Comparison of ENCODE assay signal across 10 cellular contexts in genomic region chr13:21218351-21219043, GRCh38. TPM values are rescaled to one million over a fixed set of nuclear protein-coding genes. Genes with fewer than 3 reads are reported as not detected.
A peak's percentile ranks its signal among the peaks of the same experiment; 100 is the strongest.
DNase-seq lines count a peak whose midpoint lies in the region; ATAC-seq and TF ChIP-seq lines count a peak whose summit lies in the region.
"Had no signal": no experiment of that assay in that cellular context is flagged by ENCODE, and none has a peak within 500 bp of the region (broad histone marks: within the 10 kb centered on the region; RNA-seq: fewer than 3 reads in every experiment).

No MANE protein-coding gene starts in this region.

- peaks cover 3% of the 10 kb centered on the region for H3K27me3 ChIP-seq in BE2C

- peaks cover 0 to 7% of the 10 kb centered on the region in 2 donors for H3K9me3 Mint-ChIP-seq in effector memory CD8-positive, alpha-beta T cell

- peak overlapping the region; percentile 24 to 27 for H3K4me3 Mint-ChIP-seq in effector memory CD8-positive, alpha-beta T cell

- H3K36me3 Mint-ChIP-seq in effector memory CD8-positive, alpha-beta T cell (ENCODE audit: insufficient read depth): peaks cover 2% of the 10 kb centered on the region

- peak; percentile 97 for ATAC-seq in GM18858 (IDR thresholded peaks at IDR 0.05; ENCODE audit: unreplicated experiment)
- ATAC-seq in GM21619 (IDR thresholded peaks at IDR 0.05; ENCODE audit: unreplicated experiment): peak; percentile 98
- peak; percentile 95 for ATAC-seq in HG03558 (IDR thresholded peaks at IDR 0.05; ENCODE audit: extremely low read depth, unreplicated experiment)
- ATAC-seq in effector memory CD8-positive, alpha-beta T cell (replicated peaks): peak; percentile 85
- no peak for ATAC-seq in left lobe of liver

- no peaks in the 10 kb centered on the region for H3K36me3 ChIP-seq in BE2C

- DNase-seq in effector memory CD8-positive, alpha-beta T cell: peak in 1 of 3 experiments; percentile 3
- DNase-seq in NCI-H1436 (lab: John Stamatoyannopoulos, UW) (no peak), BE2C (no peak), left lobe of liver (ENCODE audit: low spot score) (no peak), coronary artery (ENCODE audit: low spot score) (no peak)
- DNase-seq: GOT3; stimulated activated naive CD4-positive, alpha-beta T cell had no signal

- no peak overlapping the region for H3K27ac ChIP-seq in coronary artery

- peaks cover 24 to 32% of the 10 kb centered on the region in 2 donors for H3K27me3 Mint-ChIP-seq in effector memory CD8-positive, alpha-beta T cell

- no peaks in the 10 kb centered on the region for H3K9me3 ChIP-seq in BE2C

- no peak overlapping the region for H3K4me3 ChIP-seq in BE2C (ENCODE audit: low read depth, low read length)
- no peak overlapping the region for H3K4me3 ChIP-seq in coronary artery

- peak overlapping the region in 1 of 2 donors; percentile 79 for H3K27ac Mint-ChIP-seq in effector memory CD8-positive, alpha-beta T cell

- H3K4me1 Mint-ChIP-seq in effector memory CD8-positive, alpha-beta T cell (ENCODE audit: low read depth in 2 of 2): peaks cover 8 to 12% of the 10 kb centered on the region in 2 donors

- TF ChIP-seq CTCF in BE2C (IDR thresholded peaks at IDR 0.05; ENCODE audit: low read depth, low read length) (no peak), coronary artery (IDR thresholded peaks at IDR 0.05) (no peak)

- no peaks in the 10 kb centered on the region for H3K4me1 ChIP-seq in BE2C

RNA-seq across cellular contexts. Expression of gene MRPL57, which starts 42.0 kb away (rescaled TPM):
- polyA plus RNA-seq in BE2C (2012; ENCODE audit: insufficient read depth, insufficient read length, low read depth): 76.7 TPM
- 12.3 TPM for total RNA-seq in left lobe of liver

RNA-seq across cellular contexts. Expression of gene SKA3, which starts 42.1 kb away (rescaled TPM):
- polyA plus RNA-seq in BE2C (2012; ENCODE audit: insufficient read depth, insufficient read length, low read depth): 4.0 TPM
- total RNA-seq in left lobe of liver: 0.18 TPM
